ENCODE assay signal across 20 cellular contexts in genomic region chr20:58636396-58636982, GRCh38.
"Had no signal": no experiment of that assay in that cellular context is flagged by ENCODE, and none has a peak within 500 bp of the region (broad histone marks: within the 10 kb centered on the region; RNA-seq: fewer than 3 reads in every experiment).

No MANE protein-coding gene starts in this region.

- H3K4me1 ChIP-seq: ascending aorta, psoas muscle had no signal

- H3K4me2 ChIP-seq: smooth muscle cell had no signal

- H3K36me3 Mint-ChIP-seq: naive B cell; stimulated activated effector memory CD8-positive, alpha-beta T cell treated with anti-CD3 and anti-CD28 coated beads, Interleukin-12 subunit alpha, Interleukin-12 subunit beta, amount 100 ng/mL, for 72 hours; T-cell had no signal

- H3K4me3 ChIP-seq: ascending aorta, heart left ventricle, left ventricle myocardium inferior, mucosa of descending colon, ovary, psoas muscle, smooth muscle cell had no signal

- DNase-seq: activated B cell treated with CpG ODN at 0.5 μM for 24 hours; activated CD4-positive, alpha-beta T cell treated with anti-CD3 and anti-CD28 coated beads for 48 hours; activated naive CD4-positive, alpha-beta T cell treated with Interleukin-2 at 50 U/mL for 16 hours; cerebellar nuclear complex; cortex of kidney; erythroblast; foreskin melanocyte; heart left ventricle; kidney glomerular epithelial cell; left ventricle myocardium inferior; mucosa of descending colon; naive B cell; ovary; psoas muscle; right cardiac atrium; stimulated activated CD4-positive, alpha-beta T cell treated with anti-CD3 and anti-CD28 coated beads, Interleukin-4, amount 100 ng/mL, for 24 hours had no signal

- H3K4me3 Mint-ChIP-seq: activated B cell treated with CpG ODN at 0.5 μM for 24 hours; stimulated activated effector memory CD8-positive, alpha-beta T cell treated with anti-CD3 and anti-CD28 coated beads, Interleukin-12 subunit alpha, Interleukin-12 subunit beta, amount 100 ng/mL, for 72 hours had no signal

- H3K27ac Mint-ChIP-seq: activated B cell treated with CpG ODN at 0.5 μM for 24 hours; naive B cell; stimulated activated effector memory CD8-positive, alpha-beta T cell treated with anti-CD3 and anti-CD28 coated beads, Interleukin-12 subunit alpha, Interleukin-12 subunit beta, amount 100 ng/mL, for 72 hours had no signal

- H3K27ac ChIP-seq: ascending aorta, heart left ventricle, left ventricle myocardium inferior, ovary, psoas muscle had no signal

- H3K9me3 ChIP-seq: ascending aorta, heart left ventricle, left ventricle myocardium inferior, mucosa of descending colon, ovary, psoas muscle had no signal

- ATAC-seq: mucosa of descending colon; psoas muscle; right cardiac atrium; stimulated activated effector memory CD8-positive, alpha-beta T cell treated with anti-CD3 and anti-CD28 coated beads, Interleukin-12 subunit alpha, Interleukin-12 subunit beta, amount 100 ng/mL, for 72 hours; T-cell had no signal

- H3K27me3 ChIP-seq: ascending aorta, ovary had no signal

- H3K9me3 Mint-ChIP-seq: activated B cell treated with CpG ODN at 0.5 μM for 24 hours; naive B cell; stimulated activated effector memory CD8-positive, alpha-beta T cell treated with anti-CD3 and anti-CD28 coated beads, Interleukin-12 subunit alpha, Interleukin-12 subunit beta, amount 100 ng/mL, for 72 hours; T-cell had no signal

- H3K36me3 ChIP-seq: ascending aorta, heart left ventricle, left ventricle myocardium inferior, ovary had no signal
